Comparison of ENCODE assay signal across 18 cellular contexts in genomic region chr19:28960986-28961705, GRCh38.
DNase-seq lines count a peak whose midpoint lies in the region; ATAC-seq and TF ChIP-seq lines count a peak whose summit lies in the region.
"Had no signal": no experiment of that assay in that cellular context is flagged by ENCODE, and none has a peak within 500 bp of the region (broad histone marks: within the 10 kb centered on the region; RNA-seq: fewer than 3 reads in every experiment).

No MANE protein-coding gene starts in this region.

- no peaks in the 10 kb centered on the region for H3K27me3 ChIP-seq in RWPE2 (ENCODE audit: insufficient read depth, poor library complexity, severe bottlenecking)
- H3K27me3 ChIP-seq: left lung, tibial nerve had no signal

- H3K36me3 ChIP-seq in RWPE2 (ENCODE audit: low read depth): no peaks in the 10 kb centered on the region
- H3K36me3 ChIP-seq: left lung, tibial nerve had no signal

- no peaks in the 10 kb centered on the region for H3K4me1 Mint-ChIP-seq in activated CD8-positive, alpha-beta T cell treated with anti-CD3 and anti-CD28 coated beads for 36 hours (ENCODE audit: low read depth)
- H3K4me1 Mint-ChIP-seq: activated B cell treated with CpG ODN at 0.5 μM for 24 hours; CD14-positive monocyte; stimulated activated naive B cell treated with anti-CD40 and anti-IgM and Interleukin-4, amounts not matched to agents 10 μg/mL and 1 μg/mL and 100 μg/mL, for 72 hours had no signal

- peak overlapping the region; percentile 89 for H3K27ac ChIP-seq in RWPE2 (ENCODE audit: poor library complexity, severe bottlenecking)
- H3K27ac ChIP-seq: left lung, tibial nerve had no signal

- DNase-seq in EL (peak; percentile 85), RWPE2 (ENCODE audit: low spot score) (no peak), fibroblast of mammary gland (ENCODE audit: low read depth) (peak; percentile 59), renal cortical epithelial cell (ENCODE audit: low read depth) (peak; percentile 88), T-helper 9 cell (no peak), OCI-M2 (lab: John Stamatoyannopoulos, UW; ENCODE audit: unreplicated experiment) (no peak), mucosa of gallbladder (ENCODE audit: low spot score) (no peak)
- no peak for DNase-seq in activated CD8-positive, alpha-beta T cell treated with anti-CD3 and anti-CD28 coated beads for 36 hours
- DNase-seq: activated B cell treated with CpG ODN at 0.5 μM for 24 hours; activated effector memory CD4-positive, alpha-beta T cell treated with Interleukin-2 at 50 U/mL for 16 hours; dermis blood vessel endothelial cell; DMS79; Kasumi-1; left lung; NCI-H446; stimulated activated naive B cell treated with anti-CD40 and anti-IgM and Interleukin-4, amounts not matched to agents 10 μg/mL and 1 μg/mL and 100 μg/mL, for 72 hours had no signal

- CTCF ChIA-PET in activated CD8-positive, alpha-beta T cell treated with anti-CD3 and anti-CD28 coated beads for 36 hours (lab: Charles Lee): no interaction called here

- intact Hi-C loops in activated CD8-positive, alpha-beta T cell treated with anti-CD3 and anti-CD28 coated beads for 36 hours (cut with micrococcal nuclease): no loop called here

- TF ChIP-seq CTCF in RWPE2 (IDR thresholded peaks at IDR 0.05; ENCODE audit: poor library complexity, severe bottlenecking): no peak
- TF ChIP-seq CTCF in fibroblast of mammary gland (conservative IDR thresholded peaks at IDR 0.05; ENCODE audit: control insufficient read depth, insufficient read depth, low read depth, low read length): no peak
- TF ChIP-seq CTCF in activated CD8-positive, alpha-beta T cell treated with anti-CD3 and anti-CD28 coated beads for 36 hours (IDR thresholded peaks at IDR 0.05): no peak

- POLR2A ChIA-PET in activated CD8-positive, alpha-beta T cell treated with anti-CD3 and anti-CD28 coated beads for 36 hours (lab: Charles Lee): no interaction called here

- peaks cover 3% of the 10 kb centered on the region for H3K9me3 ChIP-seq in RWPE2 (ENCODE audit: severe bottlenecking)
- H3K9me3 ChIP-seq: left lung had no signal

- peak; percentile 83 for ATAC-seq in RWPE2 (ENCODE audit: low read depth)
- ATAC-seq in activated CD8-positive, alpha-beta T cell treated with anti-CD3 and anti-CD28 coated beads for 36 hours: no peak
- ATAC-seq: left lung; stimulated activated naive B cell treated with anti-CD40 and anti-IgM and Interleukin-4, amounts not matched to agents 10 μg/mL and 1 μg/mL and 100 μg/mL, for 72 hours had no signal

- H3K27me3 Mint-ChIP-seq in activated CD8-positive, alpha-beta T cell treated with anti-CD3 and anti-CD28 coated beads for 36 hours: peaks cover 2% of the 10 kb centered on the region
- H3K27me3 Mint-ChIP-seq: activated B cell treated with CpG ODN at 0.5 μM for 24 hours; stimulated activated naive B cell treated with anti-CD40 and anti-IgM and Interleukin-4, amounts not matched to agents 10 μg/mL and 1 μg/mL and 100 μg/mL, for 72 hours had no signal

- no peaks in the 10 kb centered on the region for H3K36me3 Mint-ChIP-seq in activated CD8-positive, alpha-beta T cell treated with anti-CD3 and anti-CD28 coated beads for 36 hours (ENCODE audit: low read depth)
- H3K36me3 Mint-ChIP-seq: CD14-positive monocyte; stimulated activated naive B cell treated with anti-CD40 and anti-IgM and Interleukin-4, amounts not matched to agents 10 μg/mL and 1 μg/mL and 100 μg/mL, for 72 hours had no signal

- no peaks in the 10 kb centered on the region for H3K9me3 Mint-ChIP-seq in activated CD8-positive, alpha-beta T cell treated with anti-CD3 and anti-CD28 coated beads for 36 hours

- H3K4me3 Mint-ChIP-seq in activated CD8-positive, alpha-beta T cell treated with anti-CD3 and anti-CD28 coated beads for 36 hours: no peak overlapping the region
- H3K4me3 Mint-ChIP-seq: activated B cell treated with CpG ODN at 0.5 μM for 24 hours; CD14-positive monocyte; stimulated activated naive B cell treated with anti-CD40 and anti-IgM and Interleukin-4, amounts not matched to agents 10 μg/mL and 1 μg/mL and 100 μg/mL, for 72 hours had no signal

- no peak overlapping the region for H3K27ac Mint-ChIP-seq in activated CD8-positive, alpha-beta T cell treated with anti-CD3 and anti-CD28 coated beads for 36 hours
- H3K27ac Mint-ChIP-seq: activated B cell treated with CpG ODN at 0.5 μM for 24 hours; CD14-positive monocyte; stimulated activated naive B cell treated with anti-CD40 and anti-IgM and Interleukin-4, amounts not matched to agents 10 μg/mL and 1 μg/mL and 100 μg/mL, for 72 hours had no signal

- H3K4me3 ChIP-seq in RWPE2 (ENCODE audit: severe bottlenecking) (no peak overlapping the region), fibroblast of mammary gland (ENCODE audit: control insufficient read depth, low read depth, low read length) (no peak overlapping the region)
- H3K4me3 ChIP-seq: left lung, tibial nerve had no signal

- H3K4me1 ChIP-seq in RWPE2 (ENCODE audit: insufficient read depth, poor library complexity, severe bottlenecking): peaks cover 15% of the 10 kb centered on the region
- H3K4me1 ChIP-seq: left lung, tibial nerve had no signal

Comparison
In these comparisons a context has a peak if more than half of its experiments do, and no peak if none do; other contexts are left out.
1. DNase-seq: peak in EL (single experiment), fibroblast of mammary gland (single experiment) and renal cortical epithelial cell (single experiment); none in RWPE2 (single experiment), T-helper 9 cell (single experiment), OCI-M2 (single experiment), mucosa of gallbladder (single experiment) and activated CD8-positive, alpha-beta T cell treated with anti-CD3 and anti-CD28 coated beads for 36 hours (single experiment).